11 cellular contexts compared by ENCODE assay signal in genomic region chr10:47025253-47025539, GRCh38.
A peak's percentile ranks its signal among the peaks of the same experiment; 100 is the strongest.
DNase-seq lines count a peak whose midpoint lies in the region; ATAC-seq and TF ChIP-seq lines count a peak whose summit lies in the region.
"Had no signal": no experiment of that assay in that cellular context is flagged by ENCODE, and none has a peak within 500 bp of the region (broad histone marks: within the 10 kb centered on the region; RNA-seq: fewer than 3 reads in every experiment).

No MANE protein-coding gene starts in this region.

- no peak overlapping the region for H2AFZ ChIP-seq in SK-N-SH (ENCODE audit: low read depth)

- TF ChIP-seq EP300 in SK-N-SH (IDR thresholded peaks at IDR 0.05; ENCODE audit: borderline replicate concordance in 1 of 2, low read depth in 1 of 2, low read length in 1 of 2), result no peak

- CTCF ChIA-PET in SK-N-SH (lab: Yijun Ruan, JAX), result interaction anchor here (0.6 to 16.7 kb wide), 66 partner anchors 10 to 425 kb away, joined by 3 to 337 read pairs (median 6); partner anchors contain the start of gene GDF10

- POLR2A ChIA-PET in SK-N-SH (lab: Yijun Ruan, JAX), result interaction anchor here (0.7 to 2.9 kb wide), 3 partner anchors 10 to 262 kb away, joined by 3 to 23 read pairs (median 5); no protein-coding TSS in a partner anchor

- H3F3A ChIP-seq in SK-N-SH (replicated peaks; ENCODE audit: insufficient read depth), result no peaks in the 10 kb centered on the region

- no peaks in the 10 kb centered on the region for H3K9me3 Mint-ChIP-seq in activated naive CD4-positive, alpha-beta T cell treated with anti-CD3 and anti-CD28 coated beads, Interleukin-2, amount 50 U/mL, for 72 hours
- no peaks in the 10 kb centered on the region for H3K9me3 Mint-ChIP-seq in endothelial cell (ENCODE audit: unreplicated experiment)
- no peaks in the 10 kb centered on the region for H3K9me3 Mint-ChIP-seq in effector memory CD8-positive, alpha-beta T cell
- H3K9me3 Mint-ChIP-seq: activated B cell treated with CpG ODN at 0.5 μM for 24 hours; CD8-positive, alpha-beta memory T cell had no signal

- H3K4me3 ChIP-seq in SK-N-SH (ENCODE audit: low read depth in 2 of 2, low read length in 1 of 2), result no peak overlapping the region
- no peak overlapping the region for H3K4me3 ChIP-seq in upper lobe of right lung

- H3K27ac ChIP-seq in SK-N-SH (ENCODE audit: low read depth in 2 of 2, low read length in 1 of 2), result peak overlapping the region in 1 of 2 experiments; percentile 84; a peak in 2 of 4 replicates
- no peak overlapping the region for H3K27ac ChIP-seq in upper lobe of right lung

- DNase-seq in activated naive CD4-positive, alpha-beta T cell treated with anti-CD3 and anti-CD28 coated beads, Interleukin-2, amount 50 U/mL, for 72 hours (ENCODE audit: low spot score in 2 of 2), result no peak
- no peak for DNase-seq in activated naive CD4-positive, alpha-beta T cell (lab: John Stamatoyannopoulos, UW)
- DNase-seq in SK-N-SH (peak; percentile 36), endothelial cell (ENCODE audit: low spot score) (peak; percentile 1), upper lobe of right lung (peak; percentile 39), HUDEP-2 (lab: John Stamatoyannopoulos, UW; ENCODE audit: unreplicated experiment in 76 of 76) (no peak), D341Med (ENCODE audit: low spot score) (no peak)
- no peak for DNase-seq in effector memory CD8-positive, alpha-beta T cell

- ATAC-seq in activated naive CD4-positive, alpha-beta T cell treated with anti-CD3 and anti-CD28 coated beads, Interleukin-2, amount 50 U/mL, for 72 hours, result peak; percentile 17 to 28
- ATAC-seq in upper lobe of right lung, result no peak
- no peak for ATAC-seq in effector memory CD8-positive, alpha-beta T cell (replicated peaks)

- peaks cover 3% of the 10 kb centered on the region for H3K4me1 Mint-ChIP-seq in endothelial cell (ENCODE audit: unreplicated experiment)
- peaks cover 0 to 4% of the 10 kb centered on the region in 2 donors for H3K4me1 Mint-ChIP-seq in effector memory CD8-positive, alpha-beta T cell (ENCODE audit: low read depth in 2 of 2)
- H3K4me1 Mint-ChIP-seq: activated B cell treated with CpG ODN at 0.5 μM for 24 hours had no signal

- no peaks in the 10 kb centered on the region for H3K36me3 ChIP-seq in SK-N-SH (replicated peaks in 1 of 2; ENCODE audit: control insufficient read depth in 1 of 2, insufficient read depth in 2 of 2, low read length in 1 of 2)
- H3K36me3 ChIP-seq in upper lobe of right lung, result no peaks in the 10 kb centered on the region

- no peaks in the 10 kb centered on the region for H4K20me1 ChIP-seq in SK-N-SH (ENCODE audit: insufficient read depth)

- H3K36me3 Mint-ChIP-seq in activated naive CD4-positive, alpha-beta T cell treated with anti-CD3 and anti-CD28 coated beads, Interleukin-2, amount 50 U/mL, for 72 hours, result no peaks in the 10 kb centered on the region
- H3K36me3 Mint-ChIP-seq in endothelial cell (ENCODE audit: low read depth, unreplicated experiment), result peaks cover 3% of the 10 kb centered on the region
- H3K36me3 Mint-ChIP-seq in effector memory CD8-positive, alpha-beta T cell (ENCODE audit: insufficient read depth), result no peaks in the 10 kb centered on the region
- H3K36me3 Mint-ChIP-seq: CD8-positive, alpha-beta memory T cell had no signal

- H3K9me3 ChIP-seq in SK-N-SH (no peaks in the 10 kb centered on the region), upper lobe of right lung (no peaks in the 10 kb centered on the region)

- no peak overlapping the region for H3K4me3 Mint-ChIP-seq in endothelial cell (ENCODE audit: unreplicated experiment)
- H3K4me3 Mint-ChIP-seq in effector memory CD8-positive, alpha-beta T cell, result no peak overlapping the region
- H3K4me3 Mint-ChIP-seq: activated B cell treated with CpG ODN at 0.5 μM for 24 hours; CD8-positive, alpha-beta memory T cell; T-helper 17 cell had no signal

- WGBS in SK-N-SH (ENCODE audit: low lambda C conversion rate), result 56% methylated on average over 2 of the region's 4 CpGs

- H3K4me1 ChIP-seq in SK-N-SH (ENCODE audit: control insufficient read depth in 1 of 2, insufficient read depth in 2 of 2, low read depth in 1 of 2, low read length in 1 of 2) (peaks cover 0 to 48% of the 10 kb centered on the region in 2 experiments; a peak in 1 of 4 replicates), upper lobe of right lung (no peaks in the 10 kb centered on the region)

- intact Hi-C loops in upper lobe of right lung (cut with DNase I), result no loop called here

- TF ChIP-seq CTCF in SK-N-SH (IDR thresholded peaks at IDR 0.05) (no peak), endothelial cell (IDR thresholded peaks at IDR 0.05; ENCODE audit: unreplicated experiment) (no peak), upper lobe of right lung (IDR thresholded peaks at IDR 0.05) (no peak)

- no peak overlapping the region for H3K9ac ChIP-seq in SK-N-SH

- 0 out of 2 replicates have a peak overlapping the region, but pooled peaks have one; percentile 29 for H3K4me2 ChIP-seq in SK-N-SH

- H3K79me2 ChIP-seq in SK-N-SH (ENCODE audit: insufficient read depth), result no peaks in the 10 kb centered on the region

- H3K27me3 ChIP-seq in SK-N-SH (ENCODE audit: insufficient read depth) (no peaks in the 10 kb centered on the region), upper lobe of right lung (no peaks in the 10 kb centered on the region)

- no peaks in the 10 kb centered on the region for H3K9me2 ChIP-seq in SK-N-SH

- no peak for TF ChIP-seq RAD21 in SK-N-SH (IDR thresholded peaks at IDR 0.05; ENCODE audit: low read length)

- H3K27me3 Mint-ChIP-seq in endothelial cell (ENCODE audit: unreplicated experiment), result peaks cover 8% of the 10 kb centered on the region
- H3K27me3 Mint-ChIP-seq in effector memory CD8-positive, alpha-beta T cell, result no peaks in the 10 kb centered on the region
- H3K27me3 Mint-ChIP-seq: activated B cell treated with CpG ODN at 0.5 μM for 24 hours had no signal

- H3K27ac Mint-ChIP-seq in activated naive CD4-positive, alpha-beta T cell treated with anti-CD3 and anti-CD28 coated beads, Interleukin-2, amount 50 U/mL, for 72 hours, result no peak overlapping the region
- H3K27ac Mint-ChIP-seq in endothelial cell (ENCODE audit: unreplicated experiment), result no peak overlapping the region
- H3K27ac Mint-ChIP-seq in effector memory CD8-positive, alpha-beta T cell, result no peak overlapping the region
- H3K27ac Mint-ChIP-seq: activated B cell treated with CpG ODN at 0.5 μM for 24 hours, T-helper 17 cell had no signal

TF ChIP-seq in SK-N-SH, 30 proteins besides CTCF, POLR2A, EP300 and RAD21:
- TF ChIP-seq GATA2 (CRISPR knock-in tag; IDR thresholded peaks at IDR 0.05) (no peak), FOXM1 (IDR thresholded peaks at IDR 0.05; ENCODE audit: low read depth) (no peak), SIN3A (IDR thresholded peaks at IDR 0.05; ENCODE audit: borderline replicate concordance, low read depth, low read length) (no peak)

Comparison
In these comparisons a context has a peak if more than half of its experiments do, and no peak if none do; other contexts are left out.
1. ATAC-seq: peak in activated naive CD4-positive, alpha-beta T cell treated with anti-CD3 and anti-CD28 coated beads, Interleukin-2, amount 50 U/mL, for 72 hours (2 of 2); none in upper lobe of right lung (single experiment) and effector memory CD8-positive, alpha-beta T cell (single experiment).
2. DNase-seq: peak in SK-N-SH (single experiment), endothelial cell (single experiment) and upper lobe of right lung (single experiment); none in activated naive CD4-positive, alpha-beta T cell treated with anti-CD3 and anti-CD28 coated beads, Interleukin-2, amount 50 U/mL, for 72 hours (0 of 2), activated naive CD4-positive, alpha-beta T cell (0 of 4), HUDEP-2 (0 of 76), D341Med (single experiment) and effector memory CD8-positive, alpha-beta T cell (0 of 3).